ENCODE assay signal across 1 cellular context in the genomic region with DNA sequence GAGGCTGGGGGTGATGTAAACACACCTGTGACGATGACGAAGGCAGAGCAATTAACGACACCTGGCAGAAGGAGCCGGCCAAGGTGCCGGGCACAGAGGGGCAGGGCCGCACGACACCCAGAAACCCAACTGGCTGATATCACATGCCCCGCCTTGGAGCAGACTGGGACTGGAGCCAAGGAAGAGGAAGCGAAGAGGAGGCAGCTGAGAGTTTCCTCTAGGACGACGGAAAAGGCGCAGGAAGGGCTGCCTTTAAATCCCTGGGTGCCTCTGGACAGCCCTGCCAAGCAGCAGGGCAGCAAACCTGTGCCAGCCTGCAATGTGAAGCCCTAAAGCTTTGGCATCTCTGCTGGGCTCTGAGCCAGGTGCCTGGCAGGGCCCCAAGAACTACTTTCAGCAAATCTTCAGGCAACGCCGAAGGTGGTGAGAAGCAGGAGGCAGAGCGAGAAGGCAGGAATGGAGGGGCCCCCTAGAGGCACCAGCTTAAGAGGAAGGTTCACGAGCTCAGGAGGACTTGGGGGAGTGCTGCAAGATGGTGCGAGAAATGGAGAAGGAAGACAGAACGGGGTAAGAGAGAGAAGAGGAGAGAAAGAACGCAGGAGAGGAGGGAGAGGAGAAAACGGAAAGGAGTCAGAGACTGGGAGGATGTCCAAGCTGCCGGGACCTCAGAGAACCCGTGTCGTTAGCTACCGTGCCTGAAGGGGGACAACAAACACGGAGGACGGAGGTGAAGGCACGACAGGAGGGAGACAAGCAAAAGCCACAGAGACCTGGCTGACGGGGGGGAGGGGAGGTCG.
TF ChIP-seq lines count a peak whose summit lies in the region.

No MANE protein-coding gene starts in this region.

TF ChIP-seq in endothelial cell of umbilical vein, 7 proteins besides CTCF, POLR2A, EP300 and RAD21:
- TF ChIP-seq JUN (IDR thresholded peaks at IDR 0.05; ENCODE audit: borderline replicate concordance, insufficient read depth, insufficient read length, low read depth) (no peak), GATA2 (IDR thresholded peaks at IDR 0.05; ENCODE audit: insufficient read depth, insufficient read length, low read depth, low read length) (no peak), MYC (IDR thresholded peaks at IDR 0.05; ENCODE audit: low read depth, low read length) (no peak)
